In the genomic region with DNA sequence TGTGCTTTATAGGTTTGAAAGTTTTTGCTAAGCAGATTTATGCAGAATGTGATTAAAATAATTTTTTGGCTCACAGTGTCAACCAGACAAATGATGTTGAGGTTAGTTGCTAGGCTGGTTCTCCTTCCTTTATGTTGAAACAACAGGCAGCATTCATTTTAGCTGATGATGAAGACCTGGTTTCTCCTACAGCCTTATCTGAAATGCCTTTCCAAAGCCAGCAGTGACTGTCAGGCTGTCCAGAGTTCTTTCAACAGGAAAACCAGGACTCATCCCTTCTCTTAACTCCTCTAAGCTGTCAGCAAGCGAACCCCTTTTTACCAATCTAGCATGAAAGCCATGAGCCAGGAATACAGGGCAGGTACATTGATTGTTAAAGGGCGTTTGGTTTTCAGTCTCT, we compare ENCODE assay signal across 14 cellular contexts.
"Had no signal": no experiment of that assay in that cellular context is flagged by ENCODE, and none has a peak within 500 bp of the region (broad histone marks: within the 10 kb centered on the region; RNA-seq: fewer than 3 reads in every experiment).

No MANE protein-coding gene starts in this region.

- H3K27me3 ChIP-seq: dorsolateral prefrontal cortex, heart left ventricle, left lung, tibial nerve had no signal

- H3K9me3 Mint-ChIP-seq: activated naive CD4-positive, alpha-beta T cell treated with anti-CD3 and anti-CD28 coated beads for 36 hours; stimulated activated effector memory CD8-positive, alpha-beta T cell treated with anti-CD3 and anti-CD28 coated beads, Interleukin-12 subunit alpha, Interleukin-12 subunit beta, amount 100 ng/mL, for 72 hours had no signal

- H3K4me3 ChIP-seq: dorsolateral prefrontal cortex, heart left ventricle, left lung, tibial nerve had no signal

- H3K27ac ChIP-seq: heart left ventricle, left lung, parathyroid adenoma, tibial nerve had no signal

- H3K27ac Mint-ChIP-seq: activated CD8-positive, alpha-beta T cell treated with anti-CD3 and anti-CD28 coated beads, Interleukin-2, amount 10 ng/mL, durations not matched to agents 7 days and 5 days; activated naive CD4-positive, alpha-beta T cell treated with anti-CD3 and anti-CD28 coated beads for 36 hours; stimulated activated effector memory CD8-positive, alpha-beta T cell treated with anti-CD3 and anti-CD28 coated beads, Interleukin-12 subunit alpha, Interleukin-12 subunit beta, amount 100 ng/mL, for 72 hours had no signal

- H3K36me3 ChIP-seq: heart left ventricle, left lung, tibial nerve had no signal

- H3K4me1 ChIP-seq: left lung, parathyroid adenoma had no signal

- H3K4me3 Mint-ChIP-seq: activated CD8-positive, alpha-beta T cell treated with anti-CD3 and anti-CD28 coated beads, Interleukin-2, amount 10 ng/mL, durations not matched to agents 7 days and 5 days; activated naive CD4-positive, alpha-beta T cell treated with anti-CD3 and anti-CD28 coated beads for 36 hours; stimulated activated effector memory CD8-positive, alpha-beta T cell treated with anti-CD3 and anti-CD28 coated beads, Interleukin-12 subunit alpha, Interleukin-12 subunit beta, amount 100 ng/mL, for 72 hours had no signal

- DNase-seq: activated CD4-positive, alpha-beta T cell treated with anti-CD3 and anti-CD28 coated beads for 4 hours; activated CD8-positive, alpha-beta memory T cell treated with anti-CD3 and anti-CD28 coated beads, Interleukin-2, amount 50 U/mL, for 48 hours; activated CD8-positive, alpha-beta T cell treated with anti-CD3 and anti-CD28 coated beads, Interleukin-2, amount 10 ng/mL, durations not matched to agents 7 days and 5 days; activated naive CD4-positive, alpha-beta T cell treated with anti-CD3 and anti-CD28 coated beads for 36 hours; amygdala; dorsolateral prefrontal cortex; heart left ventricle; left lung; mesenchymal stem cell; retina; small intestine had no signal

- H3K9me3 ChIP-seq: heart left ventricle, left lung, tibial nerve had no signal

- ATAC-seq: activated CD8-positive, alpha-beta T cell treated with anti-CD3 and anti-CD28 coated beads, Interleukin-2, amount 10 ng/mL, durations not matched to agents 7 days and 5 days; left lung; stimulated activated effector memory CD8-positive, alpha-beta T cell treated with anti-CD3 and anti-CD28 coated beads, Interleukin-12 subunit alpha, Interleukin-12 subunit beta, amount 100 ng/mL, for 72 hours had no signal
